9 cellular contexts compared by ENCODE assay signal in the genomic region with DNA sequence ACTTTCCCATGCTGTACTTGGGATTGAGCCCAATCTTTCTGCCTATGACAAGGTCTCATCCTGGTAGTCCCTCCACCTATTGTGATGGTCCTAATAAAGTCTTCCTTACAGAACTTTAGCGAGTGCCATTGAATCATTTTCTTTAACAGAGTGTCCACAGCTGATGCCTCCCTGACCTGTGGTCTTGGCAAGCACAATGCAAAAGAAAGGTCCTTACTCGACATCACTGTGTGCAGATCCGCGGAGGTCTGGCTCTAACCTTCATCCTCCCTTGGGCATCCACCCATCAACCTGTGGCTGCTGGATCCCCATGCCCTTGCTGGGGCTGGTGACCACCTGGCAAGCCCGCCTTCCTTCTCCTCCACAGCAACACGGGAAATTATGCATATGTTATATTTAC.
"Had no signal": no experiment of that assay in that cellular context is flagged by ENCODE, and none has a peak within 500 bp of the region (broad histone marks: within the 10 kb centered on the region; RNA-seq: fewer than 3 reads in every experiment).

No MANE protein-coding gene starts in this region.

- H3K36me3 Mint-ChIP-seq: IgD-negative memory B cell had no signal

- ATAC-seq: HCT116, HepG2 had no signal

- H3K27me3 Mint-ChIP-seq: IgD-negative memory B cell had no signal

- H2AFZ ChIP-seq: GM23248 had no signal

- H3K27ac Mint-ChIP-seq: HFFc6 had no signal

- H3K36me3 ChIP-seq: HAP-1 had no signal

- DNase-seq: GM23248, GOT3, H7, HFFc6 had no signal

- H3K4me1 Mint-ChIP-seq: IgD-negative memory B cell had no signal

- H3K4me3 Mint-ChIP-seq: HFFc6, IgD-negative memory B cell had no signal

- H3K4me3 ChIP-seq: GM23248, HAP-1 had no signal

- H3K27ac ChIP-seq: GM23248, HL-60 had no signal

- H3K4me1 ChIP-seq: HAP-1 had no signal

- H3K9me3 ChIP-seq: HAP-1 had no signal

- H3K9ac ChIP-seq: GM23248 had no signal
